ENCODE assay signal across 27 cellular contexts in genomic region chr6:128323011-128323410, GRCh38.
"Had no signal": no experiment of that assay in that cellular context is flagged by ENCODE, and none has a peak within 500 bp of the region (broad histone marks: within the 10 kb centered on the region; RNA-seq: fewer than 3 reads in every experiment).

No MANE protein-coding gene starts in this region.

- H3K4me1 ChIP-seq: esophagus squamous epithelium had no signal

- H3K4me3 ChIP-seq: adrenal gland, body of pancreas, esophagus squamous epithelium, heart left ventricle had no signal

- H3K27me3 ChIP-seq: adrenal gland, body of pancreas, esophagus squamous epithelium, heart left ventricle had no signal

- H3K27ac ChIP-seq: adrenal gland, body of pancreas, epithelial cell of prostate, esophagus squamous epithelium, heart left ventricle, VCaP had no signal

- H3K36me3 ChIP-seq: adrenal gland had no signal

- H3K9me3 ChIP-seq: adrenal gland, body of pancreas, esophagus squamous epithelium had no signal

- ATAC-seq: activated CD8-positive, alpha-beta T cell treated with anti-CD3 and anti-CD28 coated beads for 36 hours; activated T-cell treated with anti-CD3 and anti-CD28 coated beads, Interleukin-2, amount 50 U/mL, for 4 hours; activated T-helper 17 cell treated with anti-CD3 and anti-CD28 coated beads, Interleukin-2, amount 50 U/mL, for 72 hours; body of pancreas; heart left ventricle; WTC11 had no signal

- DNase-seq: activated CD4-positive, alpha-beta T cell treated with anti-CD3 and anti-CD28 coated beads for 1 hour; activated CD4-positive, alpha-beta T cell treated with anti-CD3 and anti-CD28 coated beads for 4 hours; activated CD4-positive, alpha-beta T cell treated with anti-CD3 and anti-CD28 coated beads, Interleukin-2, amount 10 ng/mL, durations not matched to agents 7 days and 5 days; activated CD4-positive, alpha-beta T cell treated with anti-CD3 and anti-CD28 coated beads, Interleukin-2, amount 50 U/mL, for 48 hours; activated CD8-positive, alpha-beta memory T cell treated with anti-CD3 and anti-CD28 coated beads for 24 hours; activated CD8-positive, alpha-beta T cell treated with anti-CD3 and anti-CD28 coated beads for 36 hours; activated effector memory CD4-positive, alpha-beta T cell treated with Interleukin-2 at 50 U/mL for 16 hours; activated gamma-delta T cell treated with Interleukin-2 at 50 U/mL for 16 hours; activated naive CD4-positive, alpha-beta T cell treated with anti-CD3 and anti-CD28 coated beads, Interleukin-2, amount 50 U/mL, for 16 hours; activated naive CD4-positive, alpha-beta T cell treated with Interleukin-2 at 50 U/mL for 16 hours; activated T-cell treated with anti-CD3 and anti-CD28 coated beads, Interleukin-2, amount 50 U/mL, for 4 hours; adrenal gland; amygdala; aorta; body of pancreas; central memory CD4-positive, alpha-beta T cell; cortex of kidney; dermis blood vessel endothelial cell; effector CD8-positive, alpha-beta T cell; esophagus squamous epithelium; glutamatergic neuron; heart left ventricle; T-helper 2 cell had no signal
